ENCODE assay signal across 1 cellular context in genomic region chr11:46727952-46728658, GRCh38.
A peak's percentile ranks its signal among the peaks of the same experiment; 100 is the strongest.
TF ChIP-seq lines count a peak whose summit lies in the region.

No MANE protein-coding gene starts in this region.

TF ChIP-seq in HepG2, 621 proteins besides CTCF, POLR2A, EP300 and RAD21:
- TF ChIP-seq SRSF1 (optimal IDR thresholded peaks at IDR 0.05; ENCODE audit: low read depth, low read length) (peak; percentile 48), ZFP1 (CRISPR knock-in tag; IDR thresholded peaks at IDR 0.05) (no peak), RBM22 (optimal IDR thresholded peaks at IDR 0.05; ENCODE audit: low read length) (peak; percentile 95), ZBED4 (CRISPR knock-in tag; IDR thresholded peaks at IDR 0.05; ENCODE audit: borderline replicate concordance) (no peak), ZNF644 (CRISPR knock-in tag; IDR thresholded peaks at IDR 0.05; ENCODE audit: low read depth) (no peak), SALL1 (CRISPR knock-in tag; IDR thresholded peaks at IDR 0.05) (peak; percentile 5; the same call in 1 of the 2 replicates), RBFOX2 (IDR thresholded peaks at IDR 0.05; ENCODE audit: low read depth, low read length) (peak; percentile 83), ZNF101 (CRISPR knock-in tag; IDR thresholded peaks at IDR 0.05; ENCODE audit: borderline replicate concordance, low read depth) (no peak), MEIS2 (CRISPR knock-in tag; IDR thresholded peaks at IDR 0.05) (no peak), ZNF20 (CRISPR knock-in tag; IDR thresholded peaks at IDR 0.05) (0 out of 2 replicates have a peak, but pooled peaks have one; percentile 45), ZBTB34 (CRISPR knock-in tag; IDR thresholded peaks at IDR 0.05) (no peak), POLR2G (IDR thresholded peaks at IDR 0.05; ENCODE audit: low read depth, low read length) (peak; percentile 59; the same call in 1 of the 2 replicates), MED1 (CRISPR knock-in tag; IDR thresholded peaks at IDR 0.05) (0 out of 2 replicates have a peak, but pooled peaks have one; percentile 22), ZNF253 (CRISPR knock-in tag; IDR thresholded peaks at IDR 0.05; ENCODE audit: borderline replicate concordance) (no peak), ZNF407 (CRISPR knock-in tag; IDR thresholded peaks at IDR 0.05; ENCODE audit: not compliant biosample characterization) (no peak), AGO2 (optimal IDR thresholded peaks at IDR 0.05; ENCODE audit: low read depth, low read length) (peak; percentile 95), HOXA7 (CRISPR knock-in tag; IDR thresholded peaks at IDR 0.05) (no peak), CAMTA2 (CRISPR knock-in tag; IDR thresholded peaks at IDR 0.05; ENCODE audit: borderline replicate concordance) (0 out of 2 replicates have a peak, but pooled peaks have one; percentile 30)
